Comparison of ENCODE assay signal across 13 cellular contexts in the genomic region with DNA sequence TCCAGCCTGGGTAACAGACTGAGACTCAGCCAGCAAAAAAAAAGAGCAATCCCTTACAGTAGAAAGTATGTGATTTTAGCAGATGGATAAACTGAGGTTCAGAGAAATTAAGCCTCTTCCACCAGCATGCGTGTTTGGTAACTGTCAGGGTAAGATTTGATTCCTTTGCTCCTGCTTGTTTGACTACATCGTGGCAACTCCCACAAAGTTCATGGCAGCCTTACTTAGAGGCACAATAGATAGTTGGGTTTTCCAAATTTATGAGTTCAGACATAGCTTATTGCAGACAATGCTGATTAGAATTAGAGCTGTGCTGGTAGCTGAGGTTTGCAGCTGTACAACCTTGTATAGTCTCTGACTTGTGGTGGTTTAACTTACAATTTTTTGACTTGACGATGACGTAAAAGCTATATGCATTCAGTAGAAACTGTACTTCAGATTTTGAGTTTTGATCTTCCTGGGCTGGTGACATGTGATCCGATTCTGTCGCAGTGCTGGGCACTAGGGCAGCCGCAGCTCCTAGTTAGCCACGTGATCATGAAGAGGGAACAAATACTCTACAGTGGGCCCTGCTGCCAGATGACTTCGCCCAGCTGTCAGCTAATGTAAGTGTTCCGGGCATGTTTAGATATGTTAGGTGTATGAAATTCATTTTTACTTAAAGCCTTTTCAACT.
DNase-seq lines count a peak whose midpoint lies in the region; ATAC-seq and TF ChIP-seq lines count a peak whose summit lies in the region.
"Had no signal": no experiment of that assay in that cellular context is flagged by ENCODE, and none has a peak within 500 bp of the region (broad histone marks: within the 10 kb centered on the region; RNA-seq: fewer than 3 reads in every experiment).

No MANE protein-coding gene starts in this region.

- H3K4me3 Mint-ChIP-seq in activated naive CD8-positive, alpha-beta T cell: peak overlapping the region; percentile 71
- H3K4me3 Mint-ChIP-seq: H9 had no signal

- peaks cover 20% of the 10 kb centered on the region for H3K36me3 Mint-ChIP-seq in activated naive CD8-positive, alpha-beta T cell

- H3K27ac Mint-ChIP-seq in activated naive CD8-positive, alpha-beta T cell: peak overlapping the region; percentile 99
- H3K27ac Mint-ChIP-seq: H9 had no signal

- no peaks in the 10 kb centered on the region for H3K27me3 Mint-ChIP-seq in activated naive CD8-positive, alpha-beta T cell

- intact Hi-C loops in left lung (cut with DNase I): no loop called here

- peaks cover 93% of the 10 kb centered on the region for H3K4me1 Mint-ChIP-seq in activated naive CD8-positive, alpha-beta T cell (ENCODE audit: low read depth)

- TF ChIP-seq CTCF in left lung (IDR thresholded peaks at IDR 0.05): no peak
- TF ChIP-seq CTCF in suprapubic skin (IDR thresholded peaks at IDR 0.05): no peak
- TF ChIP-seq CTCF in WERI-Rb-1 (IDR thresholded peaks at IDR 0.05; ENCODE audit: low read depth, low read length): no peak

- DNase-seq in SHP77 treated with DMSO at 0.1 percent for 48 hours (lab: John Stamatoyannopoulos, UW): peak; percentile 3
- DNase-seq in SHP77 (lab: John Stamatoyannopoulos, UW): no peak
- DNase-seq in left lung: no peak
- DNase-seq in suprapubic skin (ENCODE audit: low spot score in 2 of 2): no peak
- DNase-seq in WERI-Rb-1: no peak
- no peak for DNase-seq in CD1c-positive myeloid dendritic cell (ENCODE audit: extremely low spot score)
- DNase-seq: aorta, H9, Karpas-422 had no signal

- H3K4me1 ChIP-seq in left lung (peaks cover 46 to 70% of the 10 kb centered on the region in 2 donors), suprapubic skin (peaks cover 88% of the 10 kb centered on the region)

- ATAC-seq in left lung (peak; percentile 65), GM18909 (IDR thresholded peaks at IDR 0.05; ENCODE audit: poor library complexity, unreplicated experiment) (no peak)
- ATAC-seq: A549 had no signal

- WGBS in suprapubic skin: 64% methylated on average over 10 of the region's 10 CpGs

- H3K4me3 ChIP-seq in left lung: no peak overlapping the region
- no peak overlapping the region for H3K4me3 ChIP-seq in suprapubic skin
- no peak overlapping the region for H3K4me3 ChIP-seq in WERI-Rb-1 (ENCODE audit: low read depth, low read length)
- H3K4me3 ChIP-seq: A549 had no signal

- H3K9me3 ChIP-seq in left lung (no peaks in the 10 kb centered on the region), suprapubic skin (no peaks in the 10 kb centered on the region), WERI-Rb-1 (ENCODE audit: severe bottlenecking) (no peaks in the 10 kb centered on the region)
- H3K9me3 ChIP-seq: A549 had no signal

- H3K9me3 Mint-ChIP-seq in activated naive CD8-positive, alpha-beta T cell (ENCODE audit: low read depth): no peaks in the 10 kb centered on the region
- H3K9me3 Mint-ChIP-seq: H9 had no signal

- no peak for TF ChIP-seq EP300 in suprapubic skin (IDR thresholded peaks at IDR 0.05)

- TF ChIP-seq POLR2A in suprapubic skin (IDR thresholded peaks at IDR 0.05): no peak

- H3K27ac ChIP-seq in left lung: peak overlapping the region; percentile 67 to 81
- peak overlapping the region; percentile 56 for H3K27ac ChIP-seq in suprapubic skin
- H3K27ac ChIP-seq in WERI-Rb-1: no peak overlapping the region
- H3K27ac ChIP-seq: SK-N-MC had no signal

- H3K36me3 ChIP-seq in left lung: no peaks in the 10 kb centered on the region
- H3K36me3 ChIP-seq in suprapubic skin: no peaks in the 10 kb centered on the region
- no peaks in the 10 kb centered on the region for H3K36me3 ChIP-seq in WERI-Rb-1

- H3K27me3 ChIP-seq in left lung: no peaks in the 10 kb centered on the region
- H3K27me3 ChIP-seq in suprapubic skin: no peaks in the 10 kb centered on the region
- H3K27me3 ChIP-seq in WERI-Rb-1 (ENCODE audit: insufficient read depth, low read depth, severe bottlenecking): no peaks in the 10 kb centered on the region
